Comparison of ENCODE assay signal across 32 cellular contexts in genomic region chr2:121427187-121427689, GRCh38.
DNase-seq lines count a peak whose midpoint lies in the region; ATAC-seq lines count a peak whose summit lies in the region.
"Had no signal": no experiment of that assay in that cellular context is flagged by ENCODE, and none has a peak within 500 bp of the region (broad histone marks: within the 10 kb centered on the region; RNA-seq: fewer than 3 reads in every experiment).

No MANE protein-coding gene starts in this region.

- intact Hi-C loops in activated CD4-positive, alpha-beta memory T cell treated with anti-CD3 and anti-CD28 coated beads for 36 hours (cut with micrococcal nuclease) = no loop called here

- DNase-seq in activated CD4-positive, alpha-beta memory T cell treated with anti-CD3 and anti-CD28 coated beads, Interleukin-2, amount 10 ng/mL, durations not matched to agents 7 days and 5 days = no peak
- no peak for DNase-seq in activated CD4-positive, alpha-beta memory T cell treated with anti-CD3 and anti-CD28 coated beads for 36 hours
- DNase-seq in astrocyte of the hippocampus (ENCODE audit: low read depth, low spot score) (peak; percentile 44), fibroblast of the conjunctiva (ENCODE audit: low read depth) (peak; percentile 8), superior temporal gyrus (ENCODE audit: extremely low spot score) (peak; percentile 27), NOMO-1 treated with DMSO at 0.1 percent for 48 hours (lab: John Stamatoyannopoulos, UW; ENCODE audit: unreplicated experiment) (no peak)
- no peak for DNase-seq in activated CD8-positive, alpha-beta memory T cell treated with anti-CD3 and anti-CD28 coated beads, Interleukin-2, amount 50 U/mL, for 4 hours
- DNase-seq: 8988T; activated CD4-positive, alpha-beta T cell treated with anti-CD3 and anti-CD28 coated beads, Interleukin-2, amount 10 ng/mL, durations not matched to agents 7 days and 5 days; activated CD8-positive, alpha-beta memory T cell treated with anti-CD3 and anti-CD28 coated beads, Interleukin-2, amount 10 ng/mL, durations not matched to agents 7 days and 5 days; activated naive CD4-positive, alpha-beta T cell treated with anti-CD3 and anti-CD28 coated beads, Interleukin-2, amount 10 ng/mL, durations not matched to agents 7 days and 5 days; amygdala; COR-L47; DMS79; effector memory CD4-positive, alpha-beta T cell; gastrocnemius medialis; lower lobe of right lung; naive thymus-derived CD4-positive, alpha-beta T cell; NCI-H1048; NCI-H1694; NCI-H446; NCI-H774; nucleus accumbens; psoas muscle; RPMI8226; sigmoid colon; stimulated activated CD4-positive, alpha-beta T cell treated with anti-CD3 and anti-CD28 coated beads, Interleukin-4, amount 100 ng/mL, for 1 hour; T-cell; upper lobe of right lung; WERI-Rb-1 had no signal

- peaks cover 42% of the 10 kb centered on the region for H3K36me3 Mint-ChIP-seq in activated CD4-positive, alpha-beta memory T cell treated with anti-CD3 and anti-CD28 coated beads, Interleukin-2, amount 10 ng/mL, durations not matched to agents 7 days and 5 days (ENCODE audit: low read depth)
- H3K36me3 Mint-ChIP-seq in activated CD4-positive, alpha-beta memory T cell treated with anti-CD3 and anti-CD28 coated beads for 36 hours = peaks cover 38% of the 10 kb centered on the region

- CTCF ChIA-PET in activated CD4-positive, alpha-beta memory T cell treated with anti-CD3 and anti-CD28 coated beads, Interleukin-2, amount 10 ng/mL, durations not matched to agents 7 days and 5 days (lab: Charles Lee) = interaction anchor here (1.3 kb wide), 1 partner anchor 23 kb away, joined by 3 read pairs; no protein-coding TSS in a partner anchor
- CTCF ChIA-PET in activated CD4-positive, alpha-beta memory T cell treated with anti-CD3 and anti-CD28 coated beads for 36 hours (lab: Charles Lee) = no interaction called here

- peak overlapping the region; percentile 15 for H3K27ac Mint-ChIP-seq in activated CD4-positive, alpha-beta memory T cell treated with anti-CD3 and anti-CD28 coated beads, Interleukin-2, amount 10 ng/mL, durations not matched to agents 7 days and 5 days
- no peak overlapping the region for H3K27ac Mint-ChIP-seq in activated CD4-positive, alpha-beta memory T cell treated with anti-CD3 and anti-CD28 coated beads for 36 hours
- H3K27ac Mint-ChIP-seq: activated CD4-positive, alpha-beta T cell treated with anti-CD3 and anti-CD28 coated beads, Interleukin-2, amount 10 ng/mL, durations not matched to agents 7 days and 5 days; activated CD8-positive, alpha-beta memory T cell treated with anti-CD3 and anti-CD28 coated beads, Interleukin-2, amount 10 ng/mL, durations not matched to agents 7 days and 5 days; activated naive CD4-positive, alpha-beta T cell treated with anti-CD3 and anti-CD28 coated beads, Interleukin-2, amount 10 ng/mL, durations not matched to agents 7 days and 5 days; GM23338; naive thymus-derived CD4-positive, alpha-beta T cell; T-cell had no signal

- POLR2A ChIA-PET in activated CD4-positive, alpha-beta memory T cell treated with anti-CD3 and anti-CD28 coated beads, Interleukin-2, amount 10 ng/mL, durations not matched to agents 7 days and 5 days (lab: Charles Lee) = no interaction called here
- POLR2A ChIA-PET in activated CD4-positive, alpha-beta memory T cell treated with anti-CD3 and anti-CD28 coated beads for 36 hours (lab: Charles Lee) = no interaction called here

- H3K4me3 Mint-ChIP-seq in activated CD4-positive, alpha-beta memory T cell treated with anti-CD3 and anti-CD28 coated beads, Interleukin-2, amount 10 ng/mL, durations not matched to agents 7 days and 5 days = no peak overlapping the region
- no peak overlapping the region for H3K4me3 Mint-ChIP-seq in activated CD4-positive, alpha-beta memory T cell treated with anti-CD3 and anti-CD28 coated beads for 36 hours
- H3K4me3 Mint-ChIP-seq: activated CD4-positive, alpha-beta T cell treated with anti-CD3 and anti-CD28 coated beads, Interleukin-2, amount 10 ng/mL, durations not matched to agents 7 days and 5 days; activated CD8-positive, alpha-beta memory T cell treated with anti-CD3 and anti-CD28 coated beads, Interleukin-2, amount 10 ng/mL, durations not matched to agents 7 days and 5 days; activated naive CD4-positive, alpha-beta T cell treated with anti-CD3 and anti-CD28 coated beads, Interleukin-2, amount 10 ng/mL, durations not matched to agents 7 days and 5 days; GM23338; naive thymus-derived CD4-positive, alpha-beta T cell; T-cell had no signal

- no peaks in the 10 kb centered on the region for H3K9me3 Mint-ChIP-seq in activated CD4-positive, alpha-beta memory T cell treated with anti-CD3 and anti-CD28 coated beads, Interleukin-2, amount 10 ng/mL, durations not matched to agents 7 days and 5 days
- no peaks in the 10 kb centered on the region for H3K9me3 Mint-ChIP-seq in activated CD4-positive, alpha-beta memory T cell treated with anti-CD3 and anti-CD28 coated beads for 36 hours
- H3K9me3 Mint-ChIP-seq: activated CD4-positive, alpha-beta T cell treated with anti-CD3 and anti-CD28 coated beads, Interleukin-2, amount 10 ng/mL, durations not matched to agents 7 days and 5 days; activated naive CD4-positive, alpha-beta T cell treated with anti-CD3 and anti-CD28 coated beads, Interleukin-2, amount 10 ng/mL, durations not matched to agents 7 days and 5 days; GM23338; T-cell had no signal

- no peaks in the 10 kb centered on the region for H3K27me3 Mint-ChIP-seq in activated CD4-positive, alpha-beta memory T cell treated with anti-CD3 and anti-CD28 coated beads, Interleukin-2, amount 10 ng/mL, durations not matched to agents 7 days and 5 days
- H3K27me3 Mint-ChIP-seq in activated CD4-positive, alpha-beta memory T cell treated with anti-CD3 and anti-CD28 coated beads for 36 hours = no peaks in the 10 kb centered on the region
- H3K27me3 Mint-ChIP-seq: activated CD4-positive, alpha-beta T cell treated with anti-CD3 and anti-CD28 coated beads, Interleukin-2, amount 10 ng/mL, durations not matched to agents 7 days and 5 days; activated CD8-positive, alpha-beta memory T cell treated with anti-CD3 and anti-CD28 coated beads, Interleukin-2, amount 10 ng/mL, durations not matched to agents 7 days and 5 days; activated naive CD4-positive, alpha-beta T cell treated with anti-CD3 and anti-CD28 coated beads, Interleukin-2, amount 10 ng/mL, durations not matched to agents 7 days and 5 days; naive thymus-derived CD4-positive, alpha-beta T cell; T-cell had no signal

- H3K4me1 Mint-ChIP-seq in activated CD4-positive, alpha-beta memory T cell treated with anti-CD3 and anti-CD28 coated beads, Interleukin-2, amount 10 ng/mL, durations not matched to agents 7 days and 5 days = peaks cover 3% of the 10 kb centered on the region
- H3K4me1 Mint-ChIP-seq in activated CD4-positive, alpha-beta memory T cell treated with anti-CD3 and anti-CD28 coated beads for 36 hours (ENCODE audit: low read depth) = peaks cover 2% of the 10 kb centered on the region
- H3K4me1 Mint-ChIP-seq: activated CD4-positive, alpha-beta T cell treated with anti-CD3 and anti-CD28 coated beads, Interleukin-2, amount 10 ng/mL, durations not matched to agents 7 days and 5 days; activated CD8-positive, alpha-beta memory T cell treated with anti-CD3 and anti-CD28 coated beads, Interleukin-2, amount 10 ng/mL, durations not matched to agents 7 days and 5 days; activated naive CD4-positive, alpha-beta T cell treated with anti-CD3 and anti-CD28 coated beads, Interleukin-2, amount 10 ng/mL, durations not matched to agents 7 days and 5 days; GM23338; T-cell had no signal

- no peak for ATAC-seq in GM21390 (IDR thresholded peaks at IDR 0.05; ENCODE audit: unreplicated experiment)
- ATAC-seq: activated CD8-positive, alpha-beta memory T cell treated with anti-CD3 and anti-CD28 coated beads, Interleukin-2, amount 10 ng/mL, durations not matched to agents 7 days and 5 days; gastrocnemius medialis; GM23338; lower lobe of right lung; naive thymus-derived CD4-positive, alpha-beta T cell; psoas muscle; T-cell; upper lobe of right lung had no signal

Comparison
In these comparisons a context has a peak if more than half of its experiments do, and no peak if none do; other contexts are left out.
1. DNase-seq: peak in astrocyte of the hippocampus (single experiment), fibroblast of the conjunctiva (single experiment) and superior temporal gyrus (single experiment); none in activated CD4-positive, alpha-beta memory T cell treated with anti-CD3 and anti-CD28 coated beads, Interleukin-2, amount 10 ng/mL, durations not matched to agents 7 days and 5 days (single experiment), activated CD4-positive, alpha-beta memory T cell treated with anti-CD3 and anti-CD28 coated beads for 36 hours (single experiment), NOMO-1 treated with DMSO at 0.1 percent for 48 hours (single experiment) and activated CD8-positive, alpha-beta memory T cell treated with anti-CD3 and anti-CD28 coated beads, Interleukin-2, amount 50 U/mL, for 4 hours (single experiment).